Comparison of ENCODE assay signal across 19 cellular contexts in the genomic region with DNA sequence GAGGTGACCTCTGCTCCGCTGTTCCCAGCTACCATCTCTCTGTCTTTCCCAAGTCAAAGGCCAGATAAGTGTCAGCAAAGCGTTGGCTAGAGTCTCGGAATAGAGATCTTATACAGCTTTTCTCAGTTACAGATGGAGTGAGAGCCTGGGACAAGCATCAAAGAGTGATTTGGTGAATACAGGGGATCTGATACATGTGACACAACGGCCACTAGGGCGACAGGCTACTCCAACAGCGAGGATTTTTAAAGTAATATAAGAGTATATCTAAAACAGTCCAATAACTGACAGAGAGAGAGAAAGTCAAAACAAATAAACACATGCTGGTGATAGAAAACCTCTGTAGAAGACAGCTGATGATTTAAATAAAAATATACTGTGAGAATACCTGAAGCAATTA.
"Had no signal": no experiment of that assay in that cellular context is flagged by ENCODE, and none has a peak within 500 bp of the region (broad histone marks: within the 10 kb centered on the region; RNA-seq: fewer than 3 reads in every experiment).

No MANE protein-coding gene starts in this region.

- H3K27ac ChIP-seq: PC-9 had no signal

- H3K4me2 ChIP-seq: PC-9 had no signal

- H2AFZ ChIP-seq: PC-9 had no signal

- DNase-seq: activated CD4-positive, alpha-beta T cell treated with anti-CD3 and anti-CD28 coated beads for 4 hours; activated CD8-positive, alpha-beta memory T cell treated with anti-CD3 and anti-CD28 coated beads, Interleukin-2, amount 50 U/mL, for 4 hours; activated CD8-positive, alpha-beta T cell treated with anti-CD3 and anti-CD28 coated beads for 36 hours; activated gamma-delta T cell treated with Interleukin-2 at 50 U/mL for 16 hours; activated naive CD4-positive, alpha-beta T cell treated with anti-CD3 and anti-CD28 coated beads, Interleukin-2, amount 10 ng/mL, durations not matched to agents 7 days and 5 days; activated naive CD8-positive, alpha-beta T cell treated with anti-CD3 and anti-CD28 coated beads for 36 hours; activated T-cell treated with anti-CD3 and anti-CD28 coated beads, Interleukin-2, amount 50 U/mL, for 72 hours; cerebellar nuclear complex; Karpas-422; NCI-H1105 treated with DMSO at 0.1 percent for 48 hours; NCI-H1436 treated with DMSO at 0.1 percent for 48 hours; NCI-H187; NCI-H2081; NCI-H446; NCI-H524; PC-9; SHP77 treated with DMSO at 0.1 percent for 48 hours had no signal

- ATAC-seq: activated CD8-positive, alpha-beta T cell treated with anti-CD3 and anti-CD28 coated beads for 36 hours; activated T-cell treated with anti-CD3 and anti-CD28 coated beads, Interleukin-2, amount 50 U/mL, for 72 hours had no signal

- H3K27ac Mint-ChIP-seq: activated CD8-positive, alpha-beta T cell treated with anti-CD3 and anti-CD28 coated beads for 36 hours; activated naive CD4-positive, alpha-beta T cell treated with anti-CD3 and anti-CD28 coated beads, Interleukin-2, amount 10 ng/mL, durations not matched to agents 7 days and 5 days; activated naive CD8-positive, alpha-beta T cell treated with anti-CD3 and anti-CD28 coated beads for 36 hours; activated T-cell treated with anti-CD3 and anti-CD28 coated beads, Interleukin-2, amount 50 U/mL, for 72 hours; activated T-helper 2 cell treated with anti-CD3 and anti-CD28 coated beads, Interferon-gamma antibody, Interleukin-2, Interleukin-4, amounts not matched to agents 10 μg/mL and 5 μg/mL and 100 μg/mL, durations not matched to agents 14 hours and 24 hours and 36 hours; T-helper 1 cell treated with Interleukin-12 subunit alpha and Interleukin-12 subunit beta and Interleukin-4 antibody, amounts not matched to agents 30 μg/mL and 1 μg/mL, for 36 hours had no signal

- H3K4me3 Mint-ChIP-seq: activated CD8-positive, alpha-beta T cell treated with anti-CD3 and anti-CD28 coated beads for 36 hours; activated naive CD4-positive, alpha-beta T cell treated with anti-CD3 and anti-CD28 coated beads, Interleukin-2, amount 10 ng/mL, durations not matched to agents 7 days and 5 days; activated naive CD8-positive, alpha-beta T cell treated with anti-CD3 and anti-CD28 coated beads for 36 hours; activated T-cell treated with anti-CD3 and anti-CD28 coated beads, Interleukin-2, amount 50 U/mL, for 72 hours; T-helper 1 cell treated with Interleukin-12 subunit alpha and Interleukin-12 subunit beta and Interleukin-4 antibody, amounts not matched to agents 30 μg/mL and 1 μg/mL, for 36 hours had no signal

- H3K4me3 ChIP-seq: PC-9 had no signal

- H3K4me1 Mint-ChIP-seq: activated naive CD4-positive, alpha-beta T cell treated with anti-CD3 and anti-CD28 coated beads, Interleukin-2, amount 10 ng/mL, durations not matched to agents 7 days and 5 days; activated naive CD8-positive, alpha-beta T cell treated with anti-CD3 and anti-CD28 coated beads for 36 hours had no signal

- H3K9me3 Mint-ChIP-seq: activated CD8-positive, alpha-beta T cell treated with anti-CD3 and anti-CD28 coated beads for 36 hours; activated naive CD4-positive, alpha-beta T cell treated with anti-CD3 and anti-CD28 coated beads, Interleukin-2, amount 10 ng/mL, durations not matched to agents 7 days and 5 days; activated naive CD8-positive, alpha-beta T cell treated with anti-CD3 and anti-CD28 coated beads for 36 hours; activated T-cell treated with anti-CD3 and anti-CD28 coated beads, Interleukin-2, amount 50 U/mL, for 72 hours; activated T-helper 2 cell treated with anti-CD3 and anti-CD28 coated beads, Interferon-gamma antibody, Interleukin-2, Interleukin-4, amounts not matched to agents 10 μg/mL and 5 μg/mL and 100 μg/mL, durations not matched to agents 14 hours and 24 hours and 36 hours; T-helper 1 cell treated with Interleukin-12 subunit alpha and Interleukin-12 subunit beta and Interleukin-4 antibody, amounts not matched to agents 30 μg/mL and 1 μg/mL, for 36 hours had no signal

- H3K27me3 Mint-ChIP-seq: activated CD8-positive, alpha-beta T cell treated with anti-CD3 and anti-CD28 coated beads for 36 hours; activated naive CD4-positive, alpha-beta T cell treated with anti-CD3 and anti-CD28 coated beads, Interleukin-2, amount 10 ng/mL, durations not matched to agents 7 days and 5 days; activated naive CD8-positive, alpha-beta T cell treated with anti-CD3 and anti-CD28 coated beads for 36 hours had no signal

- H3K36me3 Mint-ChIP-seq: activated naive CD4-positive, alpha-beta T cell treated with anti-CD3 and anti-CD28 coated beads, Interleukin-2, amount 10 ng/mL, durations not matched to agents 7 days and 5 days; activated naive CD8-positive, alpha-beta T cell treated with anti-CD3 and anti-CD28 coated beads for 36 hours had no signal
